In genomic region chr22:17970205-17970708, GRCh38 we compare ENCODE assay signal across 1 cellular context.
TF ChIP-seq lines count a peak whose summit lies in the region.

No MANE protein-coding gene starts in this region.

TF ChIP-seq in K562, 482 proteins besides CTCF, POLR2A, EP300 and RAD21 (continues in another document):
- TF ChIP-seq ATF4 (CRISPR knock-in tag; IDR thresholded peaks at IDR 0.05) (0 out of 2 replicates have a peak, but pooled peaks have one; percentile 12), L3MBTL2 (IDR thresholded peaks at IDR 0.05) (peak; percentile 56), NCOR1 (IDR thresholded peaks at IDR 0.05) (peak; percentile 45), CHD7 (IDR thresholded peaks at IDR 0.05; ENCODE audit: low read depth, low read length) (no peak), TRIM24 (IDR thresholded peaks at IDR 0.05) (peak in 1 of 2 experiments; percentile 33; a peak in 1 of 4 replicates), RCOR1 (IDR thresholded peaks at IDR 0.05; ENCODE audit: borderline replicate concordance in 1 of 2, low read depth in 2 of 2, low read length in 2 of 2) (peak in 1 of 2 experiments; percentile 50; a peak in 1 of 4 replicates), NFIC (IDR thresholded peaks at IDR 0.05) (peak; percentile 28; the same call in 1 of the 2 replicates), CXXC5 (CRISPR knock-in tag; IDR thresholded peaks at IDR 0.05) (peak; percentile 37; the same call in 1 of the 2 replicates), CBX5 (IDR thresholded peaks at IDR 0.05; ENCODE audit: borderline replicate concordance, low read depth) (no peak), CBFA2T3 (IDR thresholded peaks at IDR 0.05) (peak; percentile 81), MAFG (tag; conservative IDR thresholded peaks at IDR 0.05) (no peak), CTBP1 (IDR thresholded peaks at IDR 0.05; ENCODE audit: borderline replicate concordance) (peak; percentile 55; the same call in 1 of the 2 replicates), ZNF695 (CRISPR knock-in tag; IDR thresholded peaks at IDR 0.05) (no peak), ZNF75A (CRISPR knock-in tag; IDR thresholded peaks at IDR 0.05) (no peak), PHB (CRISPR knock-in tag; IDR thresholded peaks at IDR 0.05) (no peak), ZNF592 (IDR thresholded peaks at IDR 0.05) (0 out of 2 replicates have a peak, but pooled peaks have one; percentile 35), HMGXB4 (CRISPR knock-in tag; IDR thresholded peaks at IDR 0.05) (no peak), ERF (CRISPR knock-in tag; IDR thresholded peaks at IDR 0.05) (0 out of 2 replicates have a peak, but pooled peaks have one; percentile 59), TCF3 (CRISPR knock-in tag; IDR thresholded peaks at IDR 0.05) (peak; percentile 71), ZNF449 (CRISPR knock-in tag; IDR thresholded peaks at IDR 0.05) (peak; percentile 13; the same call in 1 of the 2 replicates), ELF1 (tag; IDR thresholded peaks at IDR 0.05) (peak; percentile 53; the same call in 1 of the 2 replicates), ZNF282 (CRISPR knock-in tag; IDR thresholded peaks at IDR 0.05) (no peak), TFAP4 (CRISPR knock-in tag; IDR thresholded peaks at IDR 0.05; ENCODE audit: borderline replicate concordance) (peak; percentile 72), DPF2 (IDR thresholded peaks at IDR 0.05) (0 out of 2 replicates have a peak, but pooled peaks have one; percentile 38), CBFA2T2 (conservative IDR thresholded peaks at IDR 0.05) (peak; percentile 75), ZNF431 (CRISPR knock-in tag; IDR thresholded peaks at IDR 0.05) (no peak), ZNF583 (CRISPR knock-in tag; IDR thresholded peaks at IDR 0.05) (no peak), MTA2 (IDR thresholded peaks at IDR 0.05; ENCODE audit: low read depth) (peak; percentile 51), TAL1 (IDR thresholded peaks at IDR 0.05) (peak; percentile 58), SRSF1 (IDR thresholded peaks at IDR 0.05; ENCODE audit: low read depth, low read length) (no peak), ZBTB7A (IDR thresholded peaks at IDR 0.05; ENCODE audit: borderline replicate concordance, control insufficient read depth, low read depth, low read length) (peak; percentile 33; the same call in 1 of the 2 replicates), SOX6 (IDR thresholded peaks at IDR 0.05) (0 out of 2 replicates have a peak, but pooled peaks have one; percentile 19), MCM3 (IDR thresholded peaks at IDR 0.05) (no peak), ZBTB26 (CRISPR knock-in tag; IDR thresholded peaks at IDR 0.05) (no peak), ARID1B (IDR thresholded peaks at IDR 0.05) (peak; percentile 71), SMARCA4 (IDR thresholded peaks at IDR 0.05) (peak; percentile 45; the same call in 1 of the 2 replicates), ZFX (CRISPR knock-in tag; IDR thresholded peaks at IDR 0.05) (peak; percentile 54), ZNF589 (CRISPR knock-in tag; IDR thresholded peaks at IDR 0.05; ENCODE audit: low read depth) (no peak), TEAD4 (IDR thresholded peaks at IDR 0.05; ENCODE audit: low read length) (peak; percentile 54), TEAD4 (CRISPR knock-in tag; IDR thresholded peaks at IDR 0.05; ENCODE audit: borderline replicate concordance) (no peak), ZNF165 (CRISPR knock-in tag; IDR thresholded peaks at IDR 0.05; ENCODE audit: borderline replicate concordance) (no peak)
